8 cellular contexts compared by ENCODE assay signal in the genomic region with DNA sequence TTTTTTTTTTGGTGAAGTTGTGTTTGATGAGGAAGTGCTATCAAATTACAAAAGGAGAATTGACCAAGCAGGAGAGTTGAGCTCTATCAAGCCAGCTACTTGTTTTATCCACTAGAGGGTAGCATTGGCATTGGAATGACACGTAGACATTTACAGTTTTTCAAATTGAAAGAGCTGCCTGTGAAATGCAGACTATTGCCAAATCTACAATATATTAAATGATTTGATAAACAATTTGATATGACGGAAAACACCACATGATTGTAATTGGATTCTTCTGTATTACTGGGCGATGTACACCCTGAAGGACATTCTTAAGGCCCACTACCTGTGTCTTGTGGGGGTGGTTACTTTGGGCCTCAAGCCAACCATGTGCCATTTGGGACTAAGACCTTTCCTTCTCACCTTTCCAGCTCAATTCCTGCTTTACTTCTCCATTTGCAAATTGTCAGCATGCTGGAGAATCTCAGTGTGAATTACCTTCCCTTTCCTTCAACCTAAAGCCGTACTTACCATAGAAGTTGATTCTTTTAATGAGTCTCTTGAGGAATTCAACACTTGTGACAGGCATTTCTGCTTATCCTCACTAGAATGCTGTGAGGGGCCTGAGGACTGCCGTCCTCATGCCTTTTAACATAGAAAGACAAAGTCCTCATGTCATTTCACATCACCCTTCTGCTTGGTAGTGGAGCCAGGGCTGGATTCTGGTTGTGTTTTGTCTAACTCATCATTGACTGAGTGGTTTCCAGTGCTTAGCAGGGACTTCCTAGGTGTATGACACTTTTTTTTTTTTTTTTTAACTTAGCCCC.
A peak's percentile ranks its signal among the peaks of the same experiment; 100 is the strongest.
DNase-seq lines count a peak whose midpoint lies in the region; ATAC-seq and TF ChIP-seq lines count a peak whose summit lies in the region.

No MANE protein-coding gene starts in this region.

- in situ Hi-C loops in gastrocnemius medialis (cut with MboI; ENCODE audit: low sequenced_read_pairs in 4 of 4): loop anchor here (10.0 to 25.0 kb wide), 4 partner anchors 641 to 1873 kb away; no protein-coding TSS in a partner anchor

- H3K4me3 ChIP-seq in CD4-positive, alpha-beta memory T cell (ENCODE audit: low read length in 2 of 2): no peak overlapping the region
- no peak overlapping the region for H3K4me3 ChIP-seq in left ventricle myocardium inferior
- no peak overlapping the region for H3K4me3 ChIP-seq in gastrocnemius medialis

- peaks cover 0 to 10% of the 10 kb centered on the region in 2 donors for H3K27me3 Mint-ChIP-seq in CD4-positive, alpha-beta memory T cell
- H3K27me3 Mint-ChIP-seq in activated B cell treated with CpG ODN at 0.5 μM for 24 hours: peaks cover 2% of the 10 kb centered on the region
- H3K27me3 Mint-ChIP-seq in activated CD4-positive, alpha-beta memory T cell treated with anti-CD3 and anti-CD28 coated beads for 36 hours: peaks cover 4% of the 10 kb centered on the region

- H3K4me1 ChIP-seq in CD4-positive, alpha-beta memory T cell (ENCODE audit: insufficient read depth, low read length): no peaks in the 10 kb centered on the region
- H3K4me1 ChIP-seq in left ventricle myocardium inferior (peaks cover 6% of the 10 kb centered on the region), gastrocnemius medialis (no peaks in the 10 kb centered on the region)

- CTCF ChIA-PET in CD4-positive, alpha-beta memory T cell (lab: Charles Lee; ENCODE audit: partially characterized antibody): interaction anchor here (0.7 to 1.3 kb wide), 6 partner anchors 19 to 1877 kb away, joined by 3 to 4 read pairs (median 3); no protein-coding TSS in a partner anchor
- CTCF ChIA-PET in activated B cell treated with CpG ODN at 0.5 μM for 24 hours (lab: Charles Lee): interaction anchor here (0.6 to 2.2 kb wide), 16 partner anchors 8 to 1869 kb away, joined by 3 to 54 read pairs (median 4); no protein-coding TSS in a partner anchor
- CTCF ChIA-PET in activated CD4-positive, alpha-beta memory T cell treated with anti-CD3 and anti-CD28 coated beads for 36 hours (lab: Charles Lee): interaction anchor here (0.7 to 2.1 kb wide), 14 partner anchors 9 to 1872 kb away, joined by 3 to 22 read pairs (median 5); no protein-coding TSS in a partner anchor

- no peaks in the 10 kb centered on the region for H3K27me3 ChIP-seq in CD4-positive, alpha-beta memory T cell (ENCODE audit: insufficient read depth, low read length)
- H3K27me3 ChIP-seq in left ventricle myocardium inferior (ENCODE audit: low read depth) (peaks cover 14% of the 10 kb centered on the region), gastrocnemius medialis (no peaks in the 10 kb centered on the region)

- H3K4me3 Mint-ChIP-seq in CD4-positive, alpha-beta memory T cell: no peak overlapping the region
- H3K4me3 Mint-ChIP-seq in activated B cell treated with CpG ODN at 0.5 μM for 24 hours: no peak overlapping the region
- no peak overlapping the region for H3K4me3 Mint-ChIP-seq in activated CD4-positive, alpha-beta memory T cell treated with anti-CD3 and anti-CD28 coated beads for 36 hours

- peak in 4 of 5 donors; percentile 1 to 23 (median 10) for DNase-seq in CD4-positive, alpha-beta memory T cell
- DNase-seq in NCI-H2196 (lab: John Stamatoyannopoulos, UW; ENCODE audit: unreplicated experiment): peak; percentile 71
- DNase-seq in activated B cell treated with CpG ODN at 0.5 μM for 24 hours: no peak
- DNase-seq in left ventricle myocardium inferior: no peak
- no peak for DNase-seq in gastrocnemius medialis
- DNase-seq in activated CD4-positive, alpha-beta memory T cell treated with anti-CD3 and anti-CD28 coated beads for 36 hours: no peak

- TF ChIP-seq POLR2A in gastrocnemius medialis (IDR thresholded peaks at IDR 0.05): no peak

- intact Hi-C loops in CD4-positive, alpha-beta memory T cell (cut with micrococcal nuclease): no loop called here
- intact Hi-C loops in activated B cell treated with CpG ODN at 0.5 μM for 24 hours (cut with micrococcal nuclease) (loop anchor here (1.0 kb wide), 3 partner anchors 640 to 1868 kb away; no protein-coding TSS in a partner anchor), left ventricle myocardium inferior (cut with micrococcal nuclease) (no loop called here), gastrocnemius medialis (cut with DNase I; ENCODE audit: low total_unique reads) (loop anchor here (1.0 to 2.0 kb wide), 2 partner anchors 640 to 1869 kb away; no protein-coding TSS in a partner anchor)
- intact Hi-C loops in activated CD4-positive, alpha-beta memory T cell treated with anti-CD3 and anti-CD28 coated beads for 36 hours (cut with micrococcal nuclease): loop anchor here (1.0 to 10.0 kb wide), 6 partner anchors 301 to 1868 kb away; no protein-coding TSS in a partner anchor

- peak; percentile 92 for ATAC-seq in GM18868 (IDR thresholded peaks at IDR 0.05; ENCODE audit: unreplicated experiment)
- peak; percentile 72 for ATAC-seq in HG03159 (IDR thresholded peaks at IDR 0.05; ENCODE audit: unreplicated experiment)
- peak; percentile 34 for ATAC-seq in activated B cell treated with CpG ODN at 0.5 μM for 24 hours (ENCODE audit: low read depth)
- peak; percentile 58 to 75 for ATAC-seq in gastrocnemius medialis

- H3K9me3 ChIP-seq in CD4-positive, alpha-beta memory T cell (ENCODE audit: control insufficient read depth in 1 of 2, low read length in 2 of 2): no peaks in the 10 kb centered on the region
- no peaks in the 10 kb centered on the region for H3K9me3 ChIP-seq in left ventricle myocardium inferior (replicated peaks)
- no peaks in the 10 kb centered on the region for H3K9me3 ChIP-seq in gastrocnemius medialis

- POLR2A ChIA-PET in CD4-positive, alpha-beta memory T cell (lab: Charles Lee; ENCODE audit: partially characterized antibody): no interaction called here
- POLR2A ChIA-PET in activated B cell treated with CpG ODN at 0.5 μM for 24 hours (lab: Charles Lee): no interaction called here
- POLR2A ChIA-PET in activated CD4-positive, alpha-beta memory T cell treated with anti-CD3 and anti-CD28 coated beads for 36 hours (lab: Charles Lee): no interaction called here

- H3K36me3 ChIP-seq in CD4-positive, alpha-beta memory T cell (ENCODE audit: insufficient read depth, low read length): no peaks in the 10 kb centered on the region
- H3K36me3 ChIP-seq in left ventricle myocardium inferior: no peaks in the 10 kb centered on the region
- H3K36me3 ChIP-seq in gastrocnemius medialis: no peaks in the 10 kb centered on the region

- H3K27ac Mint-ChIP-seq in CD4-positive, alpha-beta memory T cell: no peak overlapping the region
- H3K27ac Mint-ChIP-seq in activated B cell treated with CpG ODN at 0.5 μM for 24 hours: no peak overlapping the region
- H3K27ac Mint-ChIP-seq in activated CD4-positive, alpha-beta memory T cell treated with anti-CD3 and anti-CD28 coated beads for 36 hours: no peak overlapping the region

- no peaks in the 10 kb centered on the region for H3K4me1 Mint-ChIP-seq in CD4-positive, alpha-beta memory T cell
- H3K4me1 Mint-ChIP-seq in activated B cell treated with CpG ODN at 0.5 μM for 24 hours: no peaks in the 10 kb centered on the region
- no peaks in the 10 kb centered on the region for H3K4me1 Mint-ChIP-seq in activated CD4-positive, alpha-beta memory T cell treated with anti-CD3 and anti-CD28 coated beads for 36 hours (ENCODE audit: low read depth)

- H3K36me3 Mint-ChIP-seq in CD4-positive, alpha-beta memory T cell: no peaks in the 10 kb centered on the region
- H3K36me3 Mint-ChIP-seq in activated B cell treated with CpG ODN at 0.5 μM for 24 hours (ENCODE audit: low read depth): no peaks in the 10 kb centered on the region
- no peaks in the 10 kb centered on the region for H3K36me3 Mint-ChIP-seq in activated CD4-positive, alpha-beta memory T cell treated with anti-CD3 and anti-CD28 coated beads for 36 hours

- TF ChIP-seq CTCF in activated B cell treated with CpG ODN at 0.5 μM for 24 hours (IDR thresholded peaks at IDR 0.05) (no peak), left ventricle myocardium inferior (IDR thresholded peaks at IDR 0.05; ENCODE audit: borderline replicate concordance) (peak; percentile 89), gastrocnemius medialis (IDR thresholded peaks at IDR 0.05 in 4 of 5, conservative IDR thresholded peaks at IDR 0.05 in 1 of 5) (peak; percentile 39 to 77 (median 59))

- H3K9me3 Mint-ChIP-seq in CD4-positive, alpha-beta memory T cell: no peaks in the 10 kb centered on the region
- no peaks in the 10 kb centered on the region for H3K9me3 Mint-ChIP-seq in activated B cell treated with CpG ODN at 0.5 μM for 24 hours
- H3K9me3 Mint-ChIP-seq in activated CD4-positive, alpha-beta memory T cell treated with anti-CD3 and anti-CD28 coated beads for 36 hours: no peaks in the 10 kb centered on the region

- no peak overlapping the region for H3K27ac ChIP-seq in CD4-positive, alpha-beta memory T cell (ENCODE audit: low read depth, low read length)
- no peak overlapping the region for H3K27ac ChIP-seq in left ventricle myocardium inferior (replicated peaks)
- no peak overlapping the region for H3K27ac ChIP-seq in gastrocnemius medialis

Comparison
In these comparisons a context has a peak if more than half of its experiments do, and no peak if none do; other contexts are left out.
1. DNase-seq: peak in CD4-positive, alpha-beta memory T cell (4 of 5) and NCI-H2196 (single experiment); none in activated B cell treated with CpG ODN at 0.5 μM for 24 hours (single experiment), left ventricle myocardium inferior (single experiment), gastrocnemius medialis (0 of 2) and activated CD4-positive, alpha-beta memory T cell treated with anti-CD3 and anti-CD28 coated beads for 36 hours (single experiment).
2. ATAC-seq: peak in every context shown above with its lines; median percentile 92 in GM18868; 72 in HG03159; 66 in gastrocnemius medialis; 34 in activated B cell treated with CpG ODN at 0.5 μM for 24 hours.
3. intact Hi-C loops: an anchor here in activated B cell treated with CpG ODN at 0.5 μM for 24 hours (1.0 kb wide), gastrocnemius medialis (1.0 to 2.0 kb wide) and activated CD4-positive, alpha-beta memory T cell treated with anti-CD3 and anti-CD28 coated beads for 36 hours (1.0 to 10.0 kb wide); none called in CD4-positive, alpha-beta memory T cell and left ventricle myocardium inferior.